8 cellular contexts compared by ENCODE assay signal in the genomic region with DNA sequence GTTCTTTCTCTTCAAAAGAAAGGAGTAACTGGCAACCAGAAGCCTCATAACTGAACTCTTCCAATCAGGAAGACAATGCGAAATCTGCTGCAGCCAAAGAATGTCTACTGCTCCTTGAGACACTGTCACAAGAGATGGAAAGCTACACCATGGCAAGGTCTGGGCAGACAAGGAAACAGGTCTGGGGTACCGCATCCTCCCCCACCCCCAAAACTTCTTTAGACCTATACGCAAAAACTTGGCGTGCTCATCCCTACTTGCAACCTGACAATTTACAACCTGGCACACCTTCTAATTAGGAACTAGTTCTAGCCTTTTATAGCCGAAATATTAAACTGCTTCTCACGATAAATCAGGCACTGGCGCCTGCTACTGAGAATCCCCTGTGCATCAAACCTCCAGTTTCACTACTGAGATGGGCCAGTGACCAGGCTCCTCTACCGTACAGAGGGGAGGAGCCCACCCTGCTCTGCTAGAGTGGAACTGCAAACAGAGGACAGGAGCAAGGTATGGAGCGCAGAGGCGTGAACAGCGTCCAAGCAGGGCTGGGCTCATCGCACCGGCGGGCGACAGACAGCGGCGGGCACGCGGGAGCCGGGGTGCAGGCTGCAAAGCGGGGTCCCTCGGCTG. TPM values are rescaled to one million over a fixed set of nuclear protein-coding genes. Genes with fewer than 3 reads are reported as not detected.
DNase-seq lines count a peak whose midpoint lies in the region; ATAC-seq and TF ChIP-seq lines count a peak whose summit lies in the region.

No MANE protein-coding gene starts in this region.

- peak overlapping the region; percentile 85 for H2AFZ ChIP-seq in KMS-11 (ENCODE audit: low read depth)

- H3K9ac ChIP-seq in KMS-11: peak overlapping the region; percentile 70

- no peaks in the 10 kb centered on the region for H3K27me3 Mint-ChIP-seq in activated CD4-positive, alpha-beta memory T cell treated with anti-CD3 and anti-CD28 coated beads, Interleukin-2, amount 10 ng/mL, durations not matched to agents 7 days and 5 days

- peak overlapping the region; percentile 61 for H3K27ac ChIP-seq in KMS-11

- H3K4me2 ChIP-seq in KMS-11: peak overlapping the region; percentile 89

- peaks cover 31% of the 10 kb centered on the region for H3K4me1 Mint-ChIP-seq in activated CD4-positive, alpha-beta memory T cell treated with anti-CD3 and anti-CD28 coated beads, Interleukin-2, amount 10 ng/mL, durations not matched to agents 7 days and 5 days

- H3K4me3 ChIP-seq in KMS-11 (IDR thresholded peaks at IDR 0.05; ENCODE audit: insufficient read depth, low read depth, low read length): no peak overlapping the region

- CTCF ChIA-PET in activated CD4-positive, alpha-beta memory T cell treated with anti-CD3 and anti-CD28 coated beads, Interleukin-2, amount 10 ng/mL, durations not matched to agents 7 days and 5 days (lab: Charles Lee): no interaction called here

- H3K36me3 ChIP-seq in KMS-11 (ENCODE audit: insufficient read depth): no peaks in the 10 kb centered on the region

- H3K27ac Mint-ChIP-seq in activated CD4-positive, alpha-beta memory T cell treated with anti-CD3 and anti-CD28 coated beads, Interleukin-2, amount 10 ng/mL, durations not matched to agents 7 days and 5 days: peak overlapping the region; percentile 63

- peak overlapping the region; percentile 86 for H3K4me3 Mint-ChIP-seq in activated CD4-positive, alpha-beta memory T cell treated with anti-CD3 and anti-CD28 coated beads, Interleukin-2, amount 10 ng/mL, durations not matched to agents 7 days and 5 days

- peaks cover 32% of the 10 kb centered on the region; the same call in 1 of the 2 replicates for H3K79me2 ChIP-seq in KMS-11 (ENCODE audit: insufficient read depth, low read depth)

- no peaks in the 10 kb centered on the region for H4K20me1 ChIP-seq in KMS-11 (ENCODE audit: insufficient read depth)

- POLR2A ChIA-PET in activated CD4-positive, alpha-beta memory T cell treated with anti-CD3 and anti-CD28 coated beads, Interleukin-2, amount 10 ng/mL, durations not matched to agents 7 days and 5 days (lab: Charles Lee): interaction anchor here (0.7 to 1.4 kb wide), 2 partner anchors 226 kb away, joined by 4 to 6 read pairs; a partner anchor contains a TSS

- peak; percentile 33 to 39 for ATAC-seq in activated CD4-positive, CD25-positive, alpha-beta regulatory T cell treated with anti-CD3 and anti-CD28 coated beads, Interleukin-2, amount 50 U/mL, for 24 hours
- ATAC-seq in omental fat pad (ENCODE audit: low FRiP score): peak; percentile 50

- no peaks in the 10 kb centered on the region for H3K27me3 ChIP-seq in KMS-11 (ENCODE audit: insufficient read depth, low read depth)

- peaks cover 4% of the 10 kb centered on the region for H3K36me3 Mint-ChIP-seq in activated CD4-positive, alpha-beta memory T cell treated with anti-CD3 and anti-CD28 coated beads, Interleukin-2, amount 10 ng/mL, durations not matched to agents 7 days and 5 days (ENCODE audit: low read depth)

- peaks cover 41% of the 10 kb centered on the region for H3K4me1 ChIP-seq in KMS-11 (ENCODE audit: low read depth, poor library complexity, severe bottlenecking)

- TF ChIP-seq CTCF in KMS-11 (conservative IDR thresholded peaks at IDR 0.05; ENCODE audit: low read depth, low read length): no peak
- no peak for TF ChIP-seq CTCF in omental fat pad (IDR thresholded peaks at IDR 0.05)

- no peak for DNase-seq in activated CD4-positive, CD25-positive, alpha-beta regulatory T cell treated with anti-CD3 and anti-CD28 coated beads, Interleukin-2, amount 50 U/mL, for 72 hours
- DNase-seq in H4 (ENCODE audit: low spot score): peak; percentile 30
- no peak for DNase-seq in activated CD4-positive, alpha-beta memory T cell treated with anti-CD3 and anti-CD28 coated beads, Interleukin-2, amount 10 ng/mL, durations not matched to agents 7 days and 5 days
- peak; percentile 4 for DNase-seq in foreskin melanocyte
- no peak for DNase-seq in omental fat pad (ENCODE audit: low spot score)
- no peak for DNase-seq in effector CD8-positive, alpha-beta T cell (lab: John Stamatoyannopoulos, UW)

- H3K9me3 Mint-ChIP-seq in activated CD4-positive, alpha-beta memory T cell treated with anti-CD3 and anti-CD28 coated beads, Interleukin-2, amount 10 ng/mL, durations not matched to agents 7 days and 5 days: no peaks in the 10 kb centered on the region

RNA-seq across cellular contexts. Expression of a gene that starts 0.8 kb away (rescaled TPM):
- total RNA-seq in H4 (2014; rRNA removed; shearing (Covaris generic)): 77.8 and 89.4 TPM in 2 replicates
- 1 to 10 TPM; 8.9 to 9.0 TPM for total RNA-seq in activated CD4-positive, alpha-beta memory T cell treated with anti-CD3 and anti-CD28 coated beads, Interleukin-2, amount 10 ng/mL, durations not matched to agents 7 days and 5 days
- 100 to 1,000 TPM; 248 to 593 (median 409) TPM for total RNA-seq in omental fat pad

Comparison
In these comparisons a context has a peak if more than half of its experiments do, and no peak if none do; other contexts are left out.
1. DNase-seq: peak in H4 (single experiment) and foreskin melanocyte (single experiment); none in activated CD4-positive, CD25-positive, alpha-beta regulatory T cell treated with anti-CD3 and anti-CD28 coated beads, Interleukin-2, amount 50 U/mL, for 72 hours (single experiment), activated CD4-positive, alpha-beta memory T cell treated with anti-CD3 and anti-CD28 coated beads, Interleukin-2, amount 10 ng/mL, durations not matched to agents 7 days and 5 days (single experiment), omental fat pad (single experiment) and effector CD8-positive, alpha-beta T cell (single experiment).